9 cellular contexts compared by ENCODE assay signal in the genomic region with DNA sequence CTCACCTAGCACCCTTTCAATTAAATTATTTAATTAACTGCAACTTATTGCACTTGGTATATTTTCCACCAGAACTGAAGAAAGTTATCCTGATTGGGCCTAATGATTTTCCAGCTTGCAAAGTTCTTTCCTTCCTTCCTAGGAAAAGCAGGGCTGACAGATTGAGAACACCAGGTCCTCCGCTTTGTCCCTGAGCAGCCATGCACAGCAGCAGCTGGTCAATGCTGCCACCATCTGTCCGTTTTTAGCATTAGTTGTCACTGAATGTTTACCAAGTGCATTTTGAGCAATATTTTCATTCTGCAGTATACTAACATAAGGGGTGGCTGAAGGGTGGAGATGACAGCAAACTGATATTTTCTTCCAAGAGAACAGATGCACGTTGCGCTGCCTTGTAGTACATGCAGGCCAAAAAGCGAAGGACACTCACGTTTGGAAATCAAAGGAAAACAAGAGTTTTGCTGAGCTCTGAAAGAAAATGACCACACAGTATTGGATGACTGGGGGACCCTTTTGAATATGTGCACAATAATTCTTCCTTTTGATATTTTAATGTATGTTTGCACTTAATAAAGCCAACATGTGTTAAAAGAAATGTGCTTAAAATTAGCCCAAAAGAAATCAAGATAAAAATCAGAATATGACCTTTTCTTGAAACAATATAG.
A peak's percentile ranks its signal among the peaks of the same experiment; 100 is the strongest.
DNase-seq lines count a peak whose midpoint lies in the region; ATAC-seq and TF ChIP-seq lines count a peak whose summit lies in the region.
"Had no signal": no experiment of that assay in that cellular context is flagged by ENCODE, and none has a peak within 500 bp of the region (broad histone marks: within the 10 kb centered on the region; RNA-seq: fewer than 3 reads in every experiment).

No MANE protein-coding gene starts in this region.

- TF ChIP-seq CTCF in SU-DHL-6 (IDR thresholded peaks at IDR 0.05; ENCODE audit: insufficient read depth, low read length, poor library complexity, severe bottlenecking) (peak; percentile 12), fibroblast of villous mesenchyme (IDR thresholded peaks at IDR 0.05; ENCODE audit: insufficient read depth, low read depth, low read length) (peak; percentile 88), ovary (IDR thresholded peaks at IDR 0.05) (peak in 1 of 3 donors; percentile 31)

- no peak overlapping the region for H3K27ac Mint-ChIP-seq in activated naive CD4-positive, alpha-beta T cell treated with anti-CD3 and anti-CD28 coated beads, Interleukin-2, amount 50 U/mL, for 72 hours
- H3K27ac Mint-ChIP-seq: B cell had no signal

- no peaks in the 10 kb centered on the region for H3K27me3 ChIP-seq in H7 (ENCODE audit: control insufficient read depth, insufficient read depth, low read length)
- no peaks in the 10 kb centered on the region for H3K27me3 ChIP-seq in SU-DHL-6 (ENCODE audit: low read length)
- H3K27me3 ChIP-seq in ovary, result no peaks in the 10 kb centered on the region

- 7 to 13% (median 8%) methylated on average over 6 of the region's 6 CpGs for WGBS in ovary, 3 donors

- no peaks in the 10 kb centered on the region for H3K79me2 ChIP-seq in SU-DHL-6 (ENCODE audit: insufficient read depth, low read length)

- H3K4me1 ChIP-seq in ovary (ENCODE audit: insufficient read depth), result peaks cover 3% of the 10 kb centered on the region

- no peak for TF ChIP-seq POLR2A in ovary (IDR thresholded peaks at IDR 0.05)

- H3K27ac ChIP-seq in SU-DHL-6 (ENCODE audit: low read depth, low read length) (no peak overlapping the region), ovary (no peak overlapping the region)

- ATAC-seq in activated naive CD4-positive, alpha-beta T cell treated with anti-CD3 and anti-CD28 coated beads, Interleukin-2, amount 50 U/mL, for 72 hours, result no peak

- H4K20me1 ChIP-seq in SU-DHL-6 (ENCODE audit: low read depth, low read length), result no peaks in the 10 kb centered on the region

- no peaks in the 10 kb centered on the region for H3K9me2 ChIP-seq in SU-DHL-6 (replicated peaks; ENCODE audit: insufficient read depth, low read length)

- TF ChIP-seq EP300 in ovary (IDR thresholded peaks at IDR 0.05), result no peak

- DNase-seq in DMS79 treated with DMSO at 0.1 percent for 48 hours (lab: John Stamatoyannopoulos, UW) (peak; percentile 35), DMS79 (lab: John Stamatoyannopoulos, UW) (no peak), H7 (peak; percentile 61), NCI-H128 (lab: John Stamatoyannopoulos, UW; ENCODE audit: unreplicated experiment) (peak; percentile 26), fibroblast of villous mesenchyme (ENCODE audit: low read depth) (peak; percentile 83), ovary (peak; percentile 13 to 47 (median 28))
- DNase-seq in activated naive CD4-positive, alpha-beta T cell treated with anti-CD3 and anti-CD28 coated beads, Interleukin-2, amount 50 U/mL, for 72 hours (ENCODE audit: low spot score in 2 of 2), result no peak

- no peaks in the 10 kb centered on the region for H3F3A ChIP-seq in SU-DHL-6 (ENCODE audit: insufficient read depth)

- H3K4me3 ChIP-seq in H7 (ENCODE audit: insufficient read depth, low read depth, low read length) (no peak overlapping the region), SU-DHL-6 (ENCODE audit: insufficient read depth, low read length, poor library complexity, severe bottlenecking) (no peak overlapping the region), fibroblast of villous mesenchyme (ENCODE audit: low read depth, low read length) (no peak overlapping the region), ovary (no peak overlapping the region)

- H3K36me3 ChIP-seq in H7 (replicated peaks; ENCODE audit: control insufficient read depth, insufficient read depth, low read length), result no peaks in the 10 kb centered on the region
- no peaks in the 10 kb centered on the region for H3K36me3 ChIP-seq in SU-DHL-6 (ENCODE audit: low read length)
- H3K36me3 ChIP-seq in ovary, result no peaks in the 10 kb centered on the region

- H3K9me3 Mint-ChIP-seq in activated naive CD4-positive, alpha-beta T cell treated with anti-CD3 and anti-CD28 coated beads, Interleukin-2, amount 50 U/mL, for 72 hours, result no peaks in the 10 kb centered on the region

- intact Hi-C loops in ovary (cut with DNase I), result no loop called here

- H2AFZ ChIP-seq in SU-DHL-6 (ENCODE audit: low read depth, low read length, severe bottlenecking), result no peak overlapping the region

- H3K9ac ChIP-seq in SU-DHL-6 (ENCODE audit: low read length), result no peak overlapping the region

- H3K36me3 Mint-ChIP-seq in activated naive CD4-positive, alpha-beta T cell treated with anti-CD3 and anti-CD28 coated beads, Interleukin-2, amount 50 U/mL, for 72 hours, result no peaks in the 10 kb centered on the region

- H3K9me3 ChIP-seq in SU-DHL-6 (ENCODE audit: insufficient read depth, low read length) (no peaks in the 10 kb centered on the region), ovary (no peaks in the 10 kb centered on the region)

- H3K4me2 ChIP-seq in SU-DHL-6 (ENCODE audit: low read depth, low read length, poor library complexity, severe bottlenecking), result no peak overlapping the region

Comparison
In these comparisons a context has a peak if more than half of its experiments do, and no peak if none do; other contexts are left out.
1. DNase-seq: peak in DMS79 treated with DMSO at 0.1 percent for 48 hours (single experiment), H7 (single experiment), NCI-H128 (single experiment), fibroblast of villous mesenchyme (single experiment) and ovary (5 of 5); none in DMS79 (single experiment) and activated naive CD4-positive, alpha-beta T cell treated with anti-CD3 and anti-CD28 coated beads, Interleukin-2, amount 50 U/mL, for 72 hours (0 of 2).